Comparison of ENCODE assay signal across 11 cellular contexts in genomic region chr10:119518176-119518575, GRCh38. TPM values are rescaled to one million over a fixed set of nuclear protein-coding genes. Genes with fewer than 3 reads are reported as not detected.
DNase-seq lines count a peak whose midpoint lies in the region; ATAC-seq, FAIRE-seq and TF ChIP-seq lines count a peak whose summit lies in the region.
"Had no signal": no experiment of that assay in that cellular context is flagged by ENCODE, and none has a peak within 500 bp of the region (broad histone marks: within the 10 kb centered on the region; RNA-seq: fewer than 3 reads in every experiment).

No MANE protein-coding gene starts in this region.

- POLR2A ChIA-PET in GM12878 (lab: Charles Lee), result interaction anchor here (0.6 to 2.9 kb wide), 10 partner anchors 8 to 311 kb away, joined by 3 to 24 read pairs (median 7); partner anchors contain the start of genes GRK5 and RGS10

- H3K36me3 Mint-ChIP-seq in neural progenitor cell, result no peaks in the 10 kb centered on the region

- peaks cover 23% of the 10 kb centered on the region for H3K4me1 ChIP-seq in left ventricle myocardium inferior
- H3K4me1 ChIP-seq in GM12878 (ENCODE audit: control insufficient read depth, insufficient read depth, low read length), result peaks cover 43% of the 10 kb centered on the region
- peaks cover 24% of the 10 kb centered on the region for H3K4me1 ChIP-seq in neural progenitor cell
- H3K4me1 ChIP-seq: breast epithelium had no signal

- CTCF ChIA-PET in GM12878 (lab: Yijun Ruan, JAX), result interaction anchor here (0.8 to 4.7 kb wide), 9 partner anchors 11 to 84 kb away, joined by 3 to 45 read pairs (median 4); partner anchors contain the start of gene RGS10

- DNase-seq in left ventricle myocardium inferior (no peak), left cardiac atrium (no peak), GM12878 (ENCODE audit: low read depth, low spot score) (no peak), omental fat pad (ENCODE audit: low spot score) (no peak), neural progenitor cell (ENCODE audit: low spot score) (no peak)
- no peak for DNase-seq in activated CD4-positive, alpha-beta T cell treated with anti-CD3 and anti-CD28 coated beads, Interleukin-2, amount 50 U/mL, for 1 hour
- no peak for DNase-seq in stimulated activated CD4-positive, alpha-beta T cell treated with anti-CD3 and anti-CD28 coated beads, Interleukin-12 subunit alpha, Interleukin-12 subunit beta, amount 100 ng/mL, for 4 hours

- peaks cover 3% of the 10 kb centered on the region for H3K79me2 ChIP-seq in GM12878 (ENCODE audit: control insufficient read depth, insufficient read depth, low read length)
- H3K79me2 ChIP-seq in neural progenitor cell (ENCODE audit: low read depth), result no peaks in the 10 kb centered on the region

- H3K4me2 ChIP-seq in GM12878 (ENCODE audit: control insufficient read depth, insufficient read depth), result peak overlapping the region; percentile 72
- no peak overlapping the region for H3K4me2 ChIP-seq in neural progenitor cell

- H4K20me1 ChIP-seq in GM12878 (ENCODE audit: control insufficient read depth, insufficient read depth) (no peaks in the 10 kb centered on the region), neural progenitor cell (ENCODE audit: low read depth) (no peaks in the 10 kb centered on the region)

- no peak for TF ChIP-seq EP300 in GM12878 (IDR thresholded peaks at IDR 0.05; ENCODE audit: borderline replicate concordance in 1 of 2, control insufficient read depth in 1 of 2, low read depth in 2 of 2, low read length in 2 of 2)

- H3K36me3 ChIP-seq in left ventricle myocardium inferior (no peaks in the 10 kb centered on the region), GM12878 (ENCODE audit: control insufficient read depth in 2 of 2, insufficient read depth in 2 of 2, low read length in 1 of 2) (peaks cover 9 to 17% of the 10 kb centered on the region in 2 experiments; a peak in 3 of 4 replicates), neural progenitor cell (no peaks in the 10 kb centered on the region)
- H3K36me3 ChIP-seq: breast epithelium had no signal

- no peaks in the 10 kb centered on the region for H3K9me3 Mint-ChIP-seq in neural progenitor cell

- peaks cover 14% of the 10 kb centered on the region for H3K27me3 Mint-ChIP-seq in neural progenitor cell (ENCODE audit: insufficient read depth, low read depth)

- SMC1A ChIA-PET in GM12878 (lab: Charles Lee; ENCODE audit: uncharacterized antibody, unreplicated experiment), result interaction anchor here (1.2 to 7.5 kb wide), 11 partner anchors 10 to 209 kb away, joined by 3 to 62 read pairs (median 8); partner anchors contain the start of gene RGS10

- RAD21 ChIA-PET in GM12878 (lab: Charles Lee; ENCODE audit: unreplicated experiment), result interaction anchor here (0.6 to 4.7 kb wide), 15 partner anchors 8 to 328 kb away, joined by 3 to 55 read pairs (median 4); partner anchors contain the start of gene RGS10

- no peak for TF ChIP-seq CTCF in left ventricle myocardium inferior (IDR thresholded peaks at IDR 0.05; ENCODE audit: borderline replicate concordance)
- no peak for TF ChIP-seq CTCF in GM12878 (IDR thresholded peaks at IDR 0.05 in 2 of 3, conservative IDR thresholded peaks at IDR 0.05 in 1 of 3; ENCODE audit: control insufficient read depth in 2 of 3, extremely low read depth in 1 of 3, insufficient read depth in 1 of 3, low read depth in 3 of 3, low read length in 3 of 3)
- no peak for TF ChIP-seq CTCF in omental fat pad (IDR thresholded peaks at IDR 0.05)
- no peak for TF ChIP-seq CTCF in neural progenitor cell (IDR thresholded peaks at IDR 0.05)

- H3K27ac Mint-ChIP-seq in neural progenitor cell, result no peak overlapping the region

- H3K9me3 ChIP-seq in left ventricle myocardium inferior (replicated peaks) (no peaks in the 10 kb centered on the region), GM12878 (replicated peaks; ENCODE audit: control insufficient read depth, insufficient read depth, low read length) (no peaks in the 10 kb centered on the region), neural progenitor cell (ENCODE audit: low read depth) (no peaks in the 10 kb centered on the region)
- H3K9me3 ChIP-seq: breast epithelium had no signal

- intact Hi-C loops in left ventricle myocardium inferior (cut with micrococcal nuclease), result no loop called here
- intact Hi-C loops in left cardiac atrium (cut with DNase I), result no loop called here
- intact Hi-C loops in GM12878 (cut with micrococcal nuclease; ENCODE audit: unreplicated experiment), result no loop called here

- H3K4me1 Mint-ChIP-seq in neural progenitor cell, result peaks cover 41% of the 10 kb centered on the region

- peak overlapping the region; percentile 90 for H3K9ac ChIP-seq in GM12878 (ENCODE audit: control insufficient read depth, insufficient read depth, low read length)
- no peak overlapping the region for H3K9ac ChIP-seq in neural progenitor cell

- TF ChIP-seq RAD21 in GM12878 (IDR thresholded peaks at IDR 0.05; ENCODE audit: insufficient read depth, low read depth, low read length), result no peak

- H3K27me3 ChIP-seq in left ventricle myocardium inferior (ENCODE audit: low read depth) (peaks cover 12% of the 10 kb centered on the region), GM12878 (replicated peaks in 1 of 2; ENCODE audit: control insufficient read depth in 2 of 2, insufficient read depth in 2 of 2, low read length in 1 of 2) (no peaks in the 10 kb centered on the region), neural progenitor cell (no peaks in the 10 kb centered on the region)
- H3K27me3 ChIP-seq: breast epithelium had no signal

- H3K4me3 ChIP-seq in left ventricle myocardium inferior (no peak overlapping the region), GM12878 (peak overlapping the region; percentile 39; the same call in 1 of the 2 replicates), neural progenitor cell (no peak overlapping the region)
- H3K4me3 ChIP-seq: breast epithelium had no signal

- H3F3A ChIP-seq in neural progenitor cell (ENCODE audit: low read depth), result no peaks in the 10 kb centered on the region

- in situ Hi-C loops in GM12878 (cut with MboI), result no loop called here

- peak overlapping the region; percentile 25 for H3K27ac ChIP-seq in left ventricle myocardium inferior (replicated peaks)
- peak overlapping the region; percentile 100 for H3K27ac ChIP-seq in GM12878 (ENCODE audit: control insufficient read depth, insufficient read depth)
- H3K27ac ChIP-seq in neural progenitor cell, result no peak overlapping the region
- H3K27ac ChIP-seq: C4-2B had no signal

- no peak for FAIRE-seq in GM12878 (lab: Jason Lieb, UNC)
- FAIRE-seq: keratinocyte had no signal

- TF ChIP-seq POLR2A in GM12878 (IDR thresholded peaks at IDR 0.05; ENCODE audit: low read depth, low read length), result no peak

- H3K4me3 Mint-ChIP-seq in neural progenitor cell, result no peak overlapping the region

- WGBS in GM12878 (ENCODE audit: insufficient coverage, insufficient replicate concordance, low lambda C conversion rate, missing lambda C conversion rate), result 1% methylated on average over 9 of the region's 9 CpGs

- BruUV-seq in GM12878 (replicated peaks; lab: Mats Ljungman, UMichigan), result no TSS peak

- ATAC-seq in left cardiac atrium (no peak), HG03108 (IDR thresholded peaks at IDR 0.05; ENCODE audit: unreplicated experiment) (peak; percentile 24), GM12878 (peak; percentile 9), omental fat pad (ENCODE audit: low FRiP score) (no peak)

- peak overlapping the region; percentile 6; the same call in 1 of the 2 replicates for H2AFZ ChIP-seq in GM12878 (ENCODE audit: control insufficient read depth, low read depth, low read length)
- H2AFZ ChIP-seq in neural progenitor cell (replicated peaks), result no peak overlapping the region

TF ChIP-seq in GM12878, 131 proteins besides CTCF, POLR2A, EP300 and RAD21 (continues in another document):
- TF ChIP-seq NR2F1 (conservative IDR thresholded peaks at IDR 0.05), result no peak
- no peak for TF ChIP-seq RELA (IDR thresholded peaks at IDR 0.05; ENCODE audit: borderline replicate concordance, partially characterized antibody)
- no peak for TF ChIP-seq EED (IDR thresholded peaks at IDR 0.05; ENCODE audit: low read depth)
- TF ChIP-seq JUNB (IDR thresholded peaks at IDR 0.05), result no peak
- TF ChIP-seq BACH1 (IDR thresholded peaks at IDR 0.05; ENCODE audit: borderline replicate concordance), result no peak
- no peak for TF ChIP-seq MLLT1 (IDR thresholded peaks at IDR 0.05)
- no peak for TF ChIP-seq CBX5 (IDR thresholded peaks at IDR 0.05; ENCODE audit: low read depth)
- no peak for TF ChIP-seq IKZF1 (conservative IDR thresholded peaks at IDR 0.05)
- no peak for TF ChIP-seq IKZF2 (IDR thresholded peaks at IDR 0.05)

RNA-seq across cellular contexts. Expression of gene RGS10, which starts 24.3 kb away (rescaled TPM):
- total RNA-seq in left ventricle myocardium inferior (5.6 TPM), left cardiac atrium (10 to 100 TPM in 1 of 2 donors, 1 to 10 TPM in 1; 7.0 to 12.5 TPM), GM12878 (2014; rRNA removed) (97.4 and 102 TPM in 2 replicates), GM12878 (2014; rRNA removed; fragmentation: Illumina TruSeq; extraction: Trizol) (124 and 131 TPM in 2 replicates), GM12878 (2021) (114 and 128 TPM in 2 replicates), omental fat pad (10 to 100 TPM; 12.3 to 40.2 (median 18.7) TPM), neural progenitor cell (ENCODE audit: low replicate concordance) (8.4 and 12.0 TPM in 2 replicates)
- total RNA-seq in GM12878 (2013; cell fraction: nucleolus; rRNA removed), result 17.2 and 20.2 TPM in 2 replicates
- 113 TPM for polyA plus RNA-seq in GM12878 (2011; ENCODE audit: low read depth)
- polyA plus RNA-seq in GM12878 (2011; rRNA removed) (186 and 284 TPM in 2 replicates), GM12878 (2014; fragmentation: Illumina TruSeq; extraction: Trizol) (193 and 226 TPM in 2 replicates), GM12878 (2014; fragmentation: Nextera tagmentation; extraction: Ambion mirVana) (100 to 1,000 TPM in 1 of 2 experiments, 10 to 100 TPM in 1; 72.8 to 134 TPM), GM12878 (2014; rRNA removed) (134 and 157 TPM in 2 replicates), GM12878 (2016; fragmentation: Nextera tagmentation; extraction: Ambion mirVana) (100 to 1,000 TPM; 116 to 123 TPM)
- 71.0 and 87.2 TPM in 2 replicates for polyA plus RNA-seq in GM12878 (2011; cell fraction: cytosol; rRNA removed)
- polyA plus RNA-seq in GM12878 (2011; cell fraction: nucleus; rRNA removed), result 39.4 and 46.2 TPM in 2 replicates
- polyA plus RNA-seq in GM12878 (2012), result 162 and 180 TPM in 2 replicates
- polyA minus RNA-seq in GM12878 (2011; rRNA and poly(A)+ RNA removed), result 38.0 and 39.4 TPM in 2 replicates
- 34.1 and 34.9 TPM in 2 replicates for polyA minus RNA-seq in GM12878 (2011; cell fraction: cytosol; rRNA and poly(A)+ RNA removed)
- polyA minus RNA-seq in GM12878 (2011; cell fraction: nucleus; rRNA and poly(A)+ RNA removed), result 8.6 and 10.7 TPM in 2 replicates

Comparison
In these comparisons a context has a peak if more than half of its experiments do, and no peak if none do; other contexts are left out.
1. ATAC-seq: peak in HG03108 (single experiment) and GM12878 (single experiment); none in left cardiac atrium (0 of 2) and omental fat pad (single experiment).